ENCODE assay signal across 8 cellular contexts in genomic region chr11:67238894-67239794, GRCh38. TPM values are rescaled to one million over a fixed set of nuclear protein-coding genes. Genes with fewer than 3 reads are reported as not detected.
DNase-seq lines count a peak whose midpoint lies in the region; ATAC-seq and TF ChIP-seq lines count a peak whose summit lies in the region.

No MANE protein-coding gene starts in this region.

- no peaks in the 10 kb centered on the region for H3K9me3 ChIP-seq in heart right ventricle
- H3K9me3 ChIP-seq in subcutaneous abdominal adipose tissue (ENCODE audit: control insufficient read depth in 5 of 5, low read length in 5 of 5) = no peaks in the 10 kb centered on the region

- peaks cover 47% of the 10 kb centered on the region for H3K4me1 Mint-ChIP-seq in activated naive CD8-positive, alpha-beta T cell (ENCODE audit: low read depth)

- no peak for TF ChIP-seq CTCF in heart right ventricle (IDR thresholded peaks at IDR 0.05)

- intact Hi-C loops in heart right ventricle (cut with DNase I) = loop anchor here in 1 of 10 donors (1.0 kb wide), 1 partner anchor 185 kb away; no protein-coding TSS in a partner anchor
- intact Hi-C loops in cardiac septum (cut with DNase I) = no loop called here

- H3K4me1 ChIP-seq in heart right ventricle (peaks cover 15 to 50% (median 49%) of the 10 kb centered on the region in 9 donors), subcutaneous abdominal adipose tissue (ENCODE audit: control insufficient read depth in 5 of 5, insufficient read depth in 5 of 5, low read length in 5 of 5) (peaks cover 13 to 50% (median 41%) of the 10 kb centered on the region in 5 donors)

- DNase-seq in heart right ventricle (no peak), cardiac septum (ENCODE audit: low spot score) (no peak), inferior parietal cortex (ENCODE audit: extremely low spot score) (peak; percentile 7), NCI-H1436 treated with DMSO at 0.1 percent for 48 hours (lab: John Stamatoyannopoulos, UW) (no peak), middle frontal gyrus (ENCODE audit: extremely low spot score, low spot score) (no peak)

- H3K36me3 Mint-ChIP-seq in activated naive CD8-positive, alpha-beta T cell = peaks cover 22% of the 10 kb centered on the region

- peak overlapping the region in 3 of 5 donors; percentile 24 to 73 (median 71) for H3K9ac ChIP-seq in subcutaneous abdominal adipose tissue (ENCODE audit: low read length in 5 of 5)

- no peaks in the 10 kb centered on the region for H3K27me3 Mint-ChIP-seq in activated naive CD8-positive, alpha-beta T cell

- H3K27me3 ChIP-seq in heart right ventricle (no peaks in the 10 kb centered on the region), subcutaneous abdominal adipose tissue (ENCODE audit: control insufficient read depth in 5 of 5, insufficient read depth in 4 of 5, low read length in 5 of 5) (no peaks in the 10 kb centered on the region)

- H3K9me3 Mint-ChIP-seq in activated naive CD8-positive, alpha-beta T cell (ENCODE audit: low read depth) = no peaks in the 10 kb centered on the region

- H3K4me3 ChIP-seq in heart right ventricle (peak overlapping the region in 7 of 10 donors; percentile 57 to 85 (median 81)), subcutaneous abdominal adipose tissue (ENCODE audit: low read depth in 1 of 5, low read length in 5 of 5) (peak overlapping the region in 4 of 5 donors; percentile 75 to 98 (median 80))

- H3K27ac ChIP-seq in heart right ventricle = peak overlapping the region in 9 of 10 donors; percentile 75 to 96 (median 93)
- peak overlapping the region; percentile 89 for H3K27ac ChIP-seq in subcutaneous abdominal adipose tissue (ENCODE audit: low read depth, low read length)

- 7 to 14% methylated on average over 10 of the region's 10 CpGs for WGBS in heart right ventricle, 2 donors

- peak overlapping the region; percentile 97 for H3K4me3 Mint-ChIP-seq in activated naive CD8-positive, alpha-beta T cell

- H3K36me3 ChIP-seq in heart right ventricle (peaks cover 0 to 54% (median 16%) of the 10 kb centered on the region in 9 donors), subcutaneous abdominal adipose tissue (ENCODE audit: control insufficient read depth in 5 of 5, insufficient read depth in 5 of 5, low read length in 5 of 5) (peaks cover 4 to 25% (median 10%) of the 10 kb centered on the region in 5 donors)

- ATAC-seq in heart right ventricle (no peak), HG02938 (IDR thresholded peaks at IDR 0.05; ENCODE audit: unreplicated experiment) (no peak)

- peak overlapping the region; percentile 99 for H3K27ac Mint-ChIP-seq in activated naive CD8-positive, alpha-beta T cell

RNA-seq across cellular contexts. Expression of gene GRK2, which starts 27.1 kb away (rescaled TPM):
- 10 to 100 TPM; 34.2 to 60.9 (median 44.0) TPM for total RNA-seq in heart right ventricle
- 10 to 100 TPM; 48.0 to 65.0 TPM for polyA plus RNA-seq in heart right ventricle
- 43.1 TPM for total RNA-seq in cardiac septum

RNA-seq across cellular contexts. Expression of gene ANKRD13D, which starts 50.0 kb away (rescaled TPM):
- total RNA-seq in heart right ventricle = 10 to 100 TPM in 6 of 10 donors, 1 to 10 TPM in 4; 7.9 to 21.0 (median 12.3) TPM
- 10 to 100 TPM; 14.2 to 39.4 TPM for polyA plus RNA-seq in heart right ventricle
- total RNA-seq in cardiac septum = 20.0 TPM
